ENCODE assay signal across 1 cellular context in genomic region chr17:49687878-49688491, GRCh38.
TF ChIP-seq lines count a peak whose summit lies in the region.

No MANE protein-coding gene starts in this region.

TF ChIP-seq in HepG2, 621 proteins besides CTCF, POLR2A, EP300 and RAD21 (continued from another document and continues in another):
- TF ChIP-seq ZNF704 (CRISPR knock-in tag; IDR thresholded peaks at IDR 0.05; ENCODE audit: borderline replicate concordance) (no peak), MEIS1 (CRISPR knock-in tag; IDR thresholded peaks at IDR 0.05; ENCODE audit: borderline replicate concordance) (no peak), HMG20A (CRISPR knock-in tag; IDR thresholded peaks at IDR 0.05; ENCODE audit: borderline replicate concordance) (0 out of 2 replicates have a peak, but pooled peaks have one; percentile 21), ZNF496 (CRISPR knock-in tag; IDR thresholded peaks at IDR 0.05; ENCODE audit: insufficient replicate concordance) (no peak), ZNF678 (CRISPR knock-in tag; IDR thresholded peaks at IDR 0.05) (0 out of 2 replicates have a peak, but pooled peaks have one; percentile 47), MEIS2 (CRISPR knock-in tag; IDR thresholded peaks at IDR 0.05) (no peak), ZFP82 (CRISPR knock-in tag; IDR thresholded peaks at IDR 0.05; ENCODE audit: borderline replicate concordance) (no peak), TFDP1 (CRISPR knock-in tag; IDR thresholded peaks at IDR 0.05; ENCODE audit: borderline replicate concordance) (peak; percentile 84), ZNF652 (CRISPR knock-in tag; IDR thresholded peaks at IDR 0.05; ENCODE audit: borderline replicate concordance, low read depth) (0 out of 2 replicates have a peak, but pooled peaks have one; percentile 48), SRY (CRISPR knock-in tag; IDR thresholded peaks at IDR 0.05) (no peak), GZF1 (CRISPR knock-in tag; IDR thresholded peaks at IDR 0.05) (no peak), HNF1B (CRISPR knock-in tag; IDR thresholded peaks at IDR 0.05) (no peak), ZNF83 (CRISPR knock-in tag; IDR thresholded peaks at IDR 0.05; ENCODE audit: borderline replicate concordance) (no peak), NONO (IDR thresholded peaks at IDR 0.05) (no peak), NONO (CRISPR knock-in tag; conservative IDR thresholded peaks at IDR 0.05) (no peak), ZHX2 (IDR thresholded peaks at IDR 0.05; ENCODE audit: low read depth) (peak; percentile 66; the same call in 1 of the 2 replicates), ZHX2 (CRISPR knock-in tag; IDR thresholded peaks at IDR 0.05; ENCODE audit: borderline replicate concordance) (no peak), ZNF317 (CRISPR knock-in tag; IDR thresholded peaks at IDR 0.05) (no peak; the same call in none of the 2 replicates), KLF6 (CRISPR knock-in tag; IDR thresholded peaks at IDR 0.05) (0 out of 2 replicates have a peak, but pooled peaks have one; percentile 35), LBX2 (CRISPR knock-in tag; IDR thresholded peaks at IDR 0.05; ENCODE audit: borderline replicate concordance) (no peak), CSRNP2 (CRISPR knock-in tag; conservative IDR thresholded peaks at IDR 0.05; ENCODE audit: low read depth) (no peak), ZBTB2 (CRISPR knock-in tag; IDR thresholded peaks at IDR 0.05; ENCODE audit: low read depth) (no peak), CEBPG (CRISPR knock-in tag; IDR thresholded peaks at IDR 0.05) (peak; percentile 77), AKNA (CRISPR knock-in tag; IDR thresholded peaks at IDR 0.05; ENCODE audit: borderline replicate concordance) (no peak), HOXA5 (CRISPR knock-in tag; IDR thresholded peaks at IDR 0.05) (no peak), ZBTB39 (CRISPR knock-in tag; IDR thresholded peaks at IDR 0.05) (no peak)
